Comparison of ENCODE assay signal across 17 cellular contexts in genomic region chr1:54401799-54402198, GRCh38. TPM values are rescaled to one million over a fixed set of nuclear protein-coding genes. Genes with fewer than 3 reads are reported as not detected.
DNase-seq lines count a peak whose midpoint lies in the region; ATAC-seq and FAIRE-seq lines count a peak whose summit lies in the region.
"Had no signal": no experiment of that assay in that cellular context is flagged by ENCODE, and none has a peak within 500 bp of the region (broad histone marks: within the 10 kb centered on the region; RNA-seq: fewer than 3 reads in every experiment).

No MANE protein-coding gene starts in this region.

- POLR2A ChIA-PET in CD8-positive, alpha-beta memory T cell (lab: Charles Lee) = no interaction called here
- POLR2A ChIA-PET in naive thymus-derived CD4-positive, alpha-beta T cell (lab: Charles Lee) = interaction anchor here (1.1 kb wide), 1 partner anchor 10 kb away, joined by 4 read pairs; no protein-coding TSS in a partner anchor

- FAIRE-seq in small intestine (lab: Jason Lieb, UNC) = no peak

- intact Hi-C loops in naive thymus-derived CD4-positive, alpha-beta T cell (cut with micrococcal nuclease) = no loop called here

- no peak for DNase-seq in CD8-positive, alpha-beta memory T cell
- peak; percentile 98 for DNase-seq in NCI-H1105 treated with DMSO at 0.1 percent for 48 hours (lab: John Stamatoyannopoulos, UW)
- DNase-seq in NCI-H510A treated with DMSO at 0.1 percent for 48 hours (lab: John Stamatoyannopoulos, UW) = peak; percentile 57
- DNase-seq in naive thymus-derived CD4-positive, alpha-beta T cell = no peak
- no peak for DNase-seq in effector CD4-positive, alpha-beta T cell
- DNase-seq in HK-2 (ENCODE audit: unreplicated experiment) = no peak
- DNase-seq in small intestine = no peak
- DNase-seq: activated CD4-positive, alpha-beta memory T cell treated with anti-CD3 and anti-CD28 coated beads for 36 hours; dermis blood vessel endothelial cell; esophagus squamous epithelium; IMR-90; MV-4-11; NCI-H526 treated with DMSO at 0.1 percent for 48 hours; stimulated activated naive CD4-positive, alpha-beta T cell treated with Interleukin-2 at 50 U/mL for 16 hours had no signal

- no peak for ATAC-seq in naive thymus-derived CD4-positive, alpha-beta T cell
- ATAC-seq in HG03442 (IDR thresholded peaks at IDR 0.05; ENCODE audit: unreplicated experiment) = no peak

- CTCF ChIA-PET in CD8-positive, alpha-beta memory T cell (lab: Charles Lee) = no interaction called here
- CTCF ChIA-PET in naive thymus-derived CD4-positive, alpha-beta T cell (lab: Charles Lee) = interaction anchor here (0.5 kb wide), 1 partner anchor 10 kb away, joined by 4 read pairs; no protein-coding TSS in a partner anchor

- H3K4me1 Mint-ChIP-seq in CD8-positive, alpha-beta memory T cell = peaks cover 69 to 76% (median 71%) of the 10 kb centered on the region in 3 donors
- H3K4me1 Mint-ChIP-seq in naive thymus-derived CD4-positive, alpha-beta T cell = peaks cover 55 to 81% (median 72%) of the 10 kb centered on the region in 7 donors

- H3K36me3 Mint-ChIP-seq in CD8-positive, alpha-beta memory T cell = peaks cover 14 to 71% (median 33%) of the 10 kb centered on the region in 3 donors
- peaks cover 20 to 59% (median 42%) of the 10 kb centered on the region in 5 donors for H3K36me3 Mint-ChIP-seq in naive thymus-derived CD4-positive, alpha-beta T cell

- no peak overlapping the region for H3K4me3 ChIP-seq in CD8-positive, alpha-beta memory T cell (ENCODE audit: low read length)
- no peak overlapping the region for H3K4me3 ChIP-seq in naive thymus-derived CD4-positive, alpha-beta T cell (ENCODE audit: low read length)
- H3K4me3 ChIP-seq in small intestine (ENCODE audit: low read depth in 1 of 2, low read length in 2 of 2) = no peak overlapping the region
- H3K4me3 ChIP-seq: esophagus squamous epithelium, vagina had no signal

- H3K27me3 Mint-ChIP-seq in CD8-positive, alpha-beta memory T cell = no peaks in the 10 kb centered on the region
- no peaks in the 10 kb centered on the region for H3K27me3 Mint-ChIP-seq in naive thymus-derived CD4-positive, alpha-beta T cell
- H3K27me3 Mint-ChIP-seq: activated CD4-positive, alpha-beta memory T cell treated with anti-CD3 and anti-CD28 coated beads for 36 hours had no signal

- H3K27me3 ChIP-seq in CD8-positive, alpha-beta memory T cell (ENCODE audit: insufficient read depth, low read length, poor library complexity, severe bottlenecking) = no peaks in the 10 kb centered on the region
- H3K27me3 ChIP-seq in naive thymus-derived CD4-positive, alpha-beta T cell (ENCODE audit: control insufficient read depth in 2 of 2, insufficient read depth in 2 of 2, low read length in 2 of 2) = no peaks in the 10 kb centered on the region
- no peaks in the 10 kb centered on the region for H3K27me3 ChIP-seq in small intestine (ENCODE audit: control insufficient read depth in 2 of 2, insufficient read depth in 2 of 2, low read length in 2 of 2)
- H3K27me3 ChIP-seq: esophagus squamous epithelium, vagina had no signal

- WGBS in small intestine, 3 donors = 34 to 73% (median 44%) methylated on average over 6 of the region's 6 CpGs

- H3K27ac ChIP-seq in CD8-positive, alpha-beta memory T cell (ENCODE audit: low read depth, low read length) = no peak overlapping the region
- H3K27ac ChIP-seq in naive thymus-derived CD4-positive, alpha-beta T cell (ENCODE audit: low read depth, low read length) = no peak overlapping the region
- H3K27ac ChIP-seq in small intestine (ENCODE audit: low read depth in 1 of 2, low read length in 1 of 2) = no peak overlapping the region
- H3K27ac ChIP-seq: vagina had no signal

- no peaks in the 10 kb centered on the region for H3K9me3 ChIP-seq in CD8-positive, alpha-beta memory T cell (ENCODE audit: low read length)
- no peaks in the 10 kb centered on the region for H3K9me3 ChIP-seq in naive thymus-derived CD4-positive, alpha-beta T cell (ENCODE audit: control insufficient read depth in 2 of 3, low read length in 3 of 3)
- H3K9me3 ChIP-seq in small intestine (ENCODE audit: control insufficient read depth, low read depth) = no peaks in the 10 kb centered on the region
- H3K9me3 ChIP-seq: esophagus squamous epithelium, vagina had no signal

- peak overlapping the region in 4 of 7 donors; percentile 6 to 96 (median 24) for H3K4me3 Mint-ChIP-seq in CD8-positive, alpha-beta memory T cell
- peak overlapping the region in 9 of 10 donors; percentile 2 to 87 (median 29) for H3K4me3 Mint-ChIP-seq in naive thymus-derived CD4-positive, alpha-beta T cell
- H3K4me3 Mint-ChIP-seq: activated CD4-positive, alpha-beta memory T cell treated with anti-CD3 and anti-CD28 coated beads for 36 hours had no signal

- H3K9me3 Mint-ChIP-seq in CD8-positive, alpha-beta memory T cell = no peaks in the 10 kb centered on the region
- H3K9me3 Mint-ChIP-seq in naive thymus-derived CD4-positive, alpha-beta T cell = no peaks in the 10 kb centered on the region
- H3K9me3 Mint-ChIP-seq: activated CD4-positive, alpha-beta memory T cell treated with anti-CD3 and anti-CD28 coated beads for 36 hours; activated T-helper 2 cell treated with anti-CD3 and anti-CD28 coated beads, Interferon-gamma antibody, Interleukin-2, Interleukin-4, amounts not matched to agents 10 μg/mL and 5 μg/mL and 100 μg/mL, durations not matched to agents 14 hours and 24 hours and 36 hours had no signal

- H3K27ac Mint-ChIP-seq in CD8-positive, alpha-beta memory T cell = peak overlapping the region in 3 of 8 donors; percentile 9 to 65 (median 57)
- H3K27ac Mint-ChIP-seq in naive thymus-derived CD4-positive, alpha-beta T cell = peak overlapping the region in 7 of 9 donors; percentile 14 to 81 (median 59)
- H3K27ac Mint-ChIP-seq: activated CD4-positive, alpha-beta memory T cell treated with anti-CD3 and anti-CD28 coated beads for 36 hours had no signal

- H3K4me1 ChIP-seq in CD8-positive, alpha-beta memory T cell (ENCODE audit: insufficient read depth, low read length) = peaks cover 40% of the 10 kb centered on the region
- peaks cover 17 to 20% of the 10 kb centered on the region in 2 donors for H3K4me1 ChIP-seq in naive thymus-derived CD4-positive, alpha-beta T cell (ENCODE audit: control insufficient read depth in 2 of 2, insufficient read depth in 2 of 2, low read length in 2 of 2)
- peaks cover 1 to 27% of the 10 kb centered on the region in 2 donors for H3K4me1 ChIP-seq in small intestine (ENCODE audit: control insufficient read depth in 2 of 2, insufficient read depth in 1 of 2, low read depth in 1 of 2, low read length in 1 of 2)

- peaks cover 26% of the 10 kb centered on the region for H3K36me3 ChIP-seq in CD8-positive, alpha-beta memory T cell (ENCODE audit: insufficient read depth, low read length)
- H3K36me3 ChIP-seq in naive thymus-derived CD4-positive, alpha-beta T cell (ENCODE audit: control insufficient read depth in 2 of 3, insufficient read depth in 3 of 3, low read length in 3 of 3) = peaks cover 5 to 68% (median 5%) of the 10 kb centered on the region in 3 experiments
- H3K36me3 ChIP-seq in small intestine (ENCODE audit: control insufficient read depth in 2 of 2, insufficient read depth in 2 of 2, low read length in 2 of 2) = peaks cover 9 to 16% of the 10 kb centered on the region in 2 donors

RNA-seq across cellular contexts. Expression of gene SSBP3, which starts 4.4 kb away (rescaled TPM):
- total RNA-seq in CD8-positive, alpha-beta memory T cell = 10 to 100 TPM; 41.6 to 52.7 TPM
- 17.6 TPM for polyA plus RNA-seq in CD8-positive, alpha-beta memory T cell
- 100 to 1,000 TPM in 2 of 5 experiments, 10 to 100 TPM in 3; 69.4 to 124 (median 98.1) TPM for total RNA-seq in naive thymus-derived CD4-positive, alpha-beta T cell
- 10 to 100 TPM; 19.4 to 21.3 TPM for polyA plus RNA-seq in naive thymus-derived CD4-positive, alpha-beta T cell
- polyA plus RNA-seq in small intestine = 10 to 100 TPM; 24.2 to 38.7 (median 25.7) TPM

Comparison
In these comparisons a context has a peak if more than half of its experiments do, and no peak if none do; other contexts are left out.
1. DNase-seq: peak in NCI-H1105 treated with DMSO at 0.1 percent for 48 hours (single experiment) and NCI-H510A treated with DMSO at 0.1 percent for 48 hours (single experiment); none in CD8-positive, alpha-beta memory T cell (0 of 5), naive thymus-derived CD4-positive, alpha-beta T cell (0 of 9), effector CD4-positive, alpha-beta T cell (single experiment), HK-2 (single experiment) and small intestine (single experiment).